24 cellular contexts compared by ENCODE assay signal in the genomic region with DNA sequence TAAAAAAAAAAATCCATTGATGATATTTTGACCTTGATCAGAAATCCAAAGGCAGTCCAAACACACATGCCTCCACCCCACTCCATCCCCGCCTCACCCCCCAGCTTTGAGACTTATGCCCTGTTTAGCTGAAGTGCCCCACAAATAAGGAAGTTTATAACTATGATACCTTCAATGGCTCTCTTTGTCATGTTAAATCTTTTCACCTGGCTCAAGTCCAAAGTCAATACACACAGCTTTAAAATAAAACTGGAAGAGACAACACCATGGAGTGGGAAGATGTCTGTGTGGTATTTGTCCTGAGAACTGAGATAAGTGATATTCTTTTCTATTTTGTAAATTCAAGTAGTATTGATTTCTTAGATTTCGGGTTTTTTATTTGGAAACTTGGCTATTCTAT. TPM values are rescaled to one million over a fixed set of nuclear protein-coding genes. Genes with fewer than 3 reads are reported as not detected.
A peak's percentile ranks its signal among the peaks of the same experiment; 100 is the strongest.
DNase-seq lines count a peak whose midpoint lies in the region; ATAC-seq and TF ChIP-seq lines count a peak whose summit lies in the region.
"Had no signal": no experiment of that assay in that cellular context is flagged by ENCODE, and none has a peak within 500 bp of the region (broad histone marks: within the 10 kb centered on the region; RNA-seq: fewer than 3 reads in every experiment).

No MANE protein-coding gene starts in this region.

- DNase-seq in DMS153 treated with DMSO at 0.1 percent for 48 hours (lab: John Stamatoyannopoulos, UW; ENCODE audit: unreplicated experiment) (peak; percentile 6), NCI-H345 treated with DMSO at 0.1 percent for 48 hours (lab: John Stamatoyannopoulos, UW; ENCODE audit: unreplicated experiment) (peak; percentile 77), OCI-M1 (lab: John Stamatoyannopoulos, UW) (no peak)
- no peak for DNase-seq in activated CD4-positive, alpha-beta memory T cell treated with anti-CD3 and anti-CD28 coated beads for 36 hours
- DNase-seq: activated CD4-positive, alpha-beta memory T cell treated with anti-CD3 and anti-CD28 coated beads, Interleukin-2, amount 10 ng/mL, durations not matched to agents 7 days and 5 days; activated naive CD8-positive, alpha-beta T cell treated with anti-CD3 and anti-CD28 coated beads for 36 hours; activated T-cell treated with anti-CD3 and anti-CD28 coated beads, Interleukin-2, amount 50 U/mL, for 24 hours; brain microvascular endothelial cell; CD4-positive, alpha-beta memory T cell; EL; glutamatergic neuron; Karpas-422; NCI-H1694 treated with DMSO at 0.1 percent for 48 hours; NCI-H524 treated with DMSO at 0.1 percent for 48 hours; pancreas; right lobe of liver; T-helper 17 cell; WERI-Rb-1 had no signal

- ATAC-seq in GM18505 (IDR thresholded peaks at IDR 0.05; ENCODE audit: unreplicated experiment): no peak
- ATAC-seq: pancreas, right lobe of liver, T-helper 17 cell had no signal

- H3K4me3 ChIP-seq in HUES6 (ENCODE audit: low read depth, low read length) (peak overlapping the region; percentile 39), iPS-20b (ENCODE audit: low read length) (peak overlapping the region; percentile 51)
- H3K4me3 ChIP-seq: pancreas, right lobe of liver, SJSA1 had no signal

- H3K27ac ChIP-seq in HUES6 (ENCODE audit: low read depth, low read length): no peak overlapping the region
- H3K27ac ChIP-seq in iPS-20b (ENCODE audit: low read length): no peak overlapping the region
- H3K27ac ChIP-seq: brain microvascular endothelial cell, pancreas, right lobe of liver, SJSA1, WERI-Rb-1 had no signal

- no peaks in the 10 kb centered on the region for H3K9me3 Mint-ChIP-seq in activated CD4-positive, alpha-beta memory T cell treated with anti-CD3 and anti-CD28 coated beads for 36 hours
- H3K9me3 Mint-ChIP-seq: activated CD4-positive, alpha-beta memory T cell treated with anti-CD3 and anti-CD28 coated beads, Interleukin-2, amount 10 ng/mL, durations not matched to agents 7 days and 5 days; activated naive CD8-positive, alpha-beta T cell treated with anti-CD3 and anti-CD28 coated beads for 36 hours; activated T-cell treated with anti-CD3 and anti-CD28 coated beads, Interleukin-2, amount 50 U/mL, for 24 hours had no signal

- no peak overlapping the region for H3K4me3 Mint-ChIP-seq in activated CD4-positive, alpha-beta memory T cell treated with anti-CD3 and anti-CD28 coated beads for 36 hours
- H3K4me3 Mint-ChIP-seq: activated CD4-positive, alpha-beta memory T cell treated with anti-CD3 and anti-CD28 coated beads, Interleukin-2, amount 10 ng/mL, durations not matched to agents 7 days and 5 days; activated naive CD8-positive, alpha-beta T cell treated with anti-CD3 and anti-CD28 coated beads for 36 hours; activated T-cell treated with anti-CD3 and anti-CD28 coated beads, Interleukin-2, amount 50 U/mL, for 24 hours; T-helper 17 cell had no signal

- H3K27me3 Mint-ChIP-seq in activated CD4-positive, alpha-beta memory T cell treated with anti-CD3 and anti-CD28 coated beads for 36 hours: peaks cover 74% of the 10 kb centered on the region

- CTCF ChIA-PET in activated CD4-positive, alpha-beta memory T cell treated with anti-CD3 and anti-CD28 coated beads for 36 hours (lab: Charles Lee): interaction anchor here (1.0 to 1.5 kb wide), 4 partner anchors 9 to 172 kb away, joined by 3 to 4 read pairs (median 3); no protein-coding TSS in a partner anchor

- no peak for TF ChIP-seq POLR2A in GM18505 (IDR thresholded peaks at IDR 0.05; ENCODE audit: borderline replicate concordance, extremely low read depth, insufficient read depth, insufficient read length)

- H3K9me3 ChIP-seq in HUES6 (ENCODE audit: control insufficient read depth, insufficient read depth, low read depth, low read length) (no peaks in the 10 kb centered on the region), iPS-20b (ENCODE audit: insufficient read depth, low read depth, low read length) (no peaks in the 10 kb centered on the region)
- H3K9me3 ChIP-seq: pancreas, right lobe of liver had no signal

- H3K9ac ChIP-seq in HUES6 (ENCODE audit: low read length): no peak overlapping the region
- H3K9ac ChIP-seq in iPS-20b (ENCODE audit: low read depth, low read length): peak overlapping the region; percentile 5; the same call in 1 of the 2 replicates

- peaks cover 70% of the 10 kb centered on the region for H3K4me1 ChIP-seq in HUES6 (ENCODE audit: control insufficient read depth, insufficient read depth, low read length)
- H3K4me1 ChIP-seq in iPS-20b (ENCODE audit: insufficient read depth, low read length): peaks cover 58% of the 10 kb centered on the region; the same call in 1 of the 2 replicates

- H3K27ac Mint-ChIP-seq in activated CD4-positive, alpha-beta memory T cell treated with anti-CD3 and anti-CD28 coated beads for 36 hours: no peak overlapping the region
- H3K27ac Mint-ChIP-seq: activated CD4-positive, alpha-beta memory T cell treated with anti-CD3 and anti-CD28 coated beads, Interleukin-2, amount 10 ng/mL, durations not matched to agents 7 days and 5 days; activated naive CD8-positive, alpha-beta T cell treated with anti-CD3 and anti-CD28 coated beads for 36 hours; activated T-cell treated with anti-CD3 and anti-CD28 coated beads, Interleukin-2, amount 50 U/mL, for 24 hours; T-helper 17 cell had no signal

- H3K36me3 ChIP-seq in HUES6 (ENCODE audit: control insufficient read depth, insufficient read depth, low read length): no peaks in the 10 kb centered on the region
- no peaks in the 10 kb centered on the region for H3K36me3 ChIP-seq in iPS-20b (ENCODE audit: insufficient read depth, low read depth, low read length)
- H3K36me3 ChIP-seq: brain microvascular endothelial cell, pancreas, right lobe of liver, SJSA1, WERI-Rb-1 had no signal

- POLR2A ChIA-PET in activated CD4-positive, alpha-beta memory T cell treated with anti-CD3 and anti-CD28 coated beads for 36 hours (lab: Charles Lee): no interaction called here

- H3K36me3 Mint-ChIP-seq in activated CD4-positive, alpha-beta memory T cell treated with anti-CD3 and anti-CD28 coated beads for 36 hours: peaks cover 11% of the 10 kb centered on the region
- H3K36me3 Mint-ChIP-seq: activated naive CD8-positive, alpha-beta T cell treated with anti-CD3 and anti-CD28 coated beads for 36 hours had no signal

- peaks cover 28% of the 10 kb centered on the region for H3K4me1 Mint-ChIP-seq in activated CD4-positive, alpha-beta memory T cell treated with anti-CD3 and anti-CD28 coated beads for 36 hours (ENCODE audit: low read depth)

- intact Hi-C loops in activated CD4-positive, alpha-beta memory T cell treated with anti-CD3 and anti-CD28 coated beads for 36 hours (cut with micrococcal nuclease): loop anchor here (5.0 kb wide), 1 partner anchor 33 kb away; no protein-coding TSS in a partner anchor

- peaks cover 51% of the 10 kb centered on the region for H3K27me3 ChIP-seq in HUES6 (ENCODE audit: control insufficient read depth, insufficient read depth, low read length)
- H3K27me3 ChIP-seq in iPS-20b (ENCODE audit: insufficient read depth, low read length): peaks cover 56% of the 10 kb centered on the region

RNA-seq across cellular contexts. Expression of gene FOXB1, which starts 5.0 kb away (rescaled TPM):
- total RNA-seq in activated CD4-positive, alpha-beta memory T cell treated with anti-CD3 and anti-CD28 coated beads for 36 hours: 1 to 10 TPM; 1.5 to 2.0 TPM
- total RNA-seq: fibroblast of lung, lower leg skin, pancreas, right lobe of liver, SJSA1 had no signal

Comparison
In these comparisons a context has a peak if more than half of its experiments do, and no peak if none do; other contexts are left out.
1. DNase-seq: peak in DMS153 treated with DMSO at 0.1 percent for 48 hours (single experiment) and NCI-H345 treated with DMSO at 0.1 percent for 48 hours (single experiment); none in OCI-M1 (single experiment) and activated CD4-positive, alpha-beta memory T cell treated with anti-CD3 and anti-CD28 coated beads for 36 hours (single experiment).